In the genomic region with DNA sequence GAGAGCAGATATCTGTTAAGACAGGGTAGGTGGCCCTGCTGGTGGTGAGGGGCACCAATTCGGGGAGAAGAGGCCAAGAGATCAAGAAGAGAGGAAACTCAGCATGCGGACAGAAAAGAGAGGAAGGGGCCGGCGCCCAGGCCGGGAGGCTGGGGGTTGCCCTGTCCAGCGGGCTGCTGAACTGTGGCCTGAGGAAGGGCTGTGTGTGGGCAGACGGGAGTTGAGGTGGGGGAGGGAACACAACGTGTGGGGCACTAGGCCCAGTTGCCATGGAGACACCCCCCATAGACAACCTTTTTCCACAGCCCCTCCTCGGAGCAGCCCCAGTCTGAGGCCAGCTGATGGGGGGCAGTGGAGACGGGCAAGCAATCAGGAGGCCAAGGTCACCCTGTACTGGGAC, we compare ENCODE assay signal across 1 cellular context.
TF ChIP-seq lines count a peak whose summit lies in the region.

No MANE protein-coding gene starts in this region.

TF ChIP-seq in GM23338, 12 proteins besides CTCF, POLR2A, EP300 and RAD21 (continued from another document):
- TF ChIP-seq EZH2phosphoT487 (IDR thresholded peaks at IDR 0.05; ENCODE audit: unreplicated experiment) (no peak), ZNF331 (CRISPR knock-in tag; IDR thresholded peaks at IDR 0.05; ENCODE audit: low read depth) (no peak)
